Comparison of ENCODE assay signal across 20 cellular contexts in genomic region chr6:17728551-17729222, GRCh38.
"Had no signal": no experiment of that assay in that cellular context is flagged by ENCODE, and none has a peak within 500 bp of the region (broad histone marks: within the 10 kb centered on the region; RNA-seq: fewer than 3 reads in every experiment).

No MANE protein-coding gene starts in this region.

- H3K9ac ChIP-seq: KMS-11 had no signal

- H3K4me1 ChIP-seq: SJCRH30 had no signal

- H3K36me3 ChIP-seq: SJCRH30 had no signal

- H3K9me3 ChIP-seq: SJCRH30 had no signal

- ATAC-seq: SK-N-SH treated with all-trans-retinoic acid at 6 μM for 48 hours had no signal

- H3K4me2 ChIP-seq: KMS-11 had no signal

- H3K27me3 ChIP-seq: SJCRH30 had no signal

- DNase-seq: IMR-90, Kasumi-1, MM.1S, NCI-H1092 treated with DMSO at 0.1 percent for 48 hours, NCI-H1436, NCI-H187, NCI-H2029, NCI-H2081 treated with DMSO at 0.1 percent for 48 hours, NCI-H2171, NCI-H226, NCI-H446, NCI-H510A, NCI-H524 treated with DMSO at 0.1 percent for 48 hours, NCI-H69, NCI-H774, SHP77 treated with DMSO at 0.1 percent for 48 hours, SJCRH30 had no signal

- H3K27ac ChIP-seq: KMS-11, RWPE1, SJCRH30 had no signal

- H3K4me3 ChIP-seq: SJCRH30 had no signal
